Comparison of ENCODE assay signal across 33 cellular contexts in genomic region chr10:125710267-125710563, GRCh38. TPM values are rescaled to one million over a fixed set of nuclear protein-coding genes. Genes with fewer than 3 reads are reported as not detected.
DNase-seq lines count a peak whose midpoint lies in the region; ATAC-seq and TF ChIP-seq lines count a peak whose summit lies in the region.
"Had no signal": no experiment of that assay in that cellular context is flagged by ENCODE, and none has a peak within 500 bp of the region (broad histone marks: within the 10 kb centered on the region; RNA-seq: fewer than 3 reads in every experiment).

No MANE protein-coding gene starts in this region.

- 37% methylated on average over 6 of the region's 6 CpGs for WGBS in smooth muscle cell (ENCODE audit: low lambda C conversion rate)

- peak overlapping the region; percentile 21 for H2AFZ ChIP-seq in smooth muscle cell (ENCODE audit: low read depth)

- peaks cover 36% of the 10 kb centered on the region for H3K4me1 ChIP-seq in HEK293 (ENCODE audit: control insufficient read depth, insufficient read depth, low read length)
- H3K4me1 ChIP-seq in smooth muscle cell (ENCODE audit: low read depth) = peaks cover 11% of the 10 kb centered on the region
- no peaks in the 10 kb centered on the region for H3K4me1 ChIP-seq in CD8-positive, alpha-beta memory T cell (ENCODE audit: insufficient read depth, low read length)
- H3K4me1 ChIP-seq: ascending aorta, SJSA1, thyroid gland had no signal

- H3K27ac Mint-ChIP-seq in CD8-positive, alpha-beta memory T cell = peak overlapping the region in 1 of 8 donors; percentile 27
- H3K27ac Mint-ChIP-seq: activated CD4-positive, alpha-beta T cell treated with anti-CD3 and anti-CD28 coated beads, Interleukin-2, amount 10 ng/mL, durations not matched to agents 7 days and 5 days; activated naive CD8-positive, alpha-beta T cell had no signal

- H3K4me1 Mint-ChIP-seq in CD8-positive, alpha-beta memory T cell = no peaks in the 10 kb centered on the region
- H3K4me1 Mint-ChIP-seq: activated CD4-positive, alpha-beta T cell treated with anti-CD3 and anti-CD28 coated beads, Interleukin-2, amount 10 ng/mL, durations not matched to agents 7 days and 5 days had no signal

- peaks cover 2 to 20% (median 3%) of the 10 kb centered on the region in 3 donors for H3K36me3 Mint-ChIP-seq in CD8-positive, alpha-beta memory T cell

- no peak overlapping the region for H3K9ac ChIP-seq in smooth muscle cell (ENCODE audit: low read depth)

- H3K36me3 ChIP-seq in HEK293 (ENCODE audit: control insufficient read depth in 2 of 2, insufficient read depth in 1 of 2, low read length in 2 of 2) (no peaks in the 10 kb centered on the region), smooth muscle cell (ENCODE audit: low read depth) (no peaks in the 10 kb centered on the region)
- H3K36me3 ChIP-seq in CD8-positive, alpha-beta memory T cell (ENCODE audit: insufficient read depth, low read length) = no peaks in the 10 kb centered on the region
- H3K36me3 ChIP-seq: ascending aorta, sigmoid colon, SJSA1, stomach, thyroid gland had no signal

- CTCF ChIA-PET in HEK293 (lab: Yijun Ruan, JAX) = no interaction called here
- CTCF ChIA-PET in CD8-positive, alpha-beta memory T cell (lab: Charles Lee) = no interaction called here

- no peak overlapping the region for H3K4me3 Mint-ChIP-seq in CD8-positive, alpha-beta memory T cell
- H3K4me3 Mint-ChIP-seq: activated CD4-positive, alpha-beta T cell treated with anti-CD3 and anti-CD28 coated beads, Interleukin-2, amount 10 ng/mL, durations not matched to agents 7 days and 5 days; activated naive CD8-positive, alpha-beta T cell had no signal

- peaks cover 16 to 39% (median 29%) of the 10 kb centered on the region in 5 donors for H3K9me3 Mint-ChIP-seq in CD8-positive, alpha-beta memory T cell

- peak; percentile 23 for ATAC-seq in left lobe of liver
- ATAC-seq in activated CD4-positive, CD25-positive, alpha-beta regulatory T cell treated with anti-CD3 and anti-CD28 coated beads, Interleukin-2, amount 50 U/mL, for 24 hours = no peak

- DNase-seq in cerebellar cortex (ENCODE audit: low spot score) (peak; percentile 35), left lobe of liver (ENCODE audit: low spot score) (no peak), smooth muscle cell (lab: John Stamatoyannopoulos, UW; ENCODE audit: unreplicated experiment) (no peak), AG08395 (ENCODE audit: low spot score) (no peak), kidney tubule cell (ENCODE audit: low spot score) (no peak)
- no peak for DNase-seq in CD8-positive, alpha-beta memory T cell
- DNase-seq: activated CD4-positive, alpha-beta T cell treated with anti-CD3 and anti-CD28 coated beads, Interleukin-2, amount 10 ng/mL, durations not matched to agents 7 days and 5 days; activated effector memory CD4-positive, alpha-beta T cell treated with Interleukin-2 at 50 U/mL for 16 hours; Caco-2; cortex of kidney; DMS79 treated with DMSO at 0.1 percent for 48 hours; effector memory CD4-positive, alpha-beta T cell; head of caudate nucleus; NCI-H1048; NCI-H446 treated with DMSO at 0.1 percent for 48 hours; NCI-H82; posterior cingulate gyrus; sigmoid colon; stimulated activated CD4-positive, alpha-beta T cell treated with anti-CD3 and anti-CD28 coated beads, Interleukin-4, amount 100 ng/mL, for 1 hour; stomach; thyroid gland had no signal

- no peak for TF ChIP-seq CTCF in HEK293 (tag by site-specific recombination; IDR thresholded peaks at IDR 0.05)
- no peak for TF ChIP-seq CTCF in smooth muscle cell (IDR thresholded peaks at IDR 0.05; ENCODE audit: borderline replicate concordance, insufficient read depth, poor library complexity, severe bottlenecking)

- H3F3A ChIP-seq in smooth muscle cell (ENCODE audit: low read depth) = peaks cover 14% of the 10 kb centered on the region

- no peaks in the 10 kb centered on the region for H3K79me2 ChIP-seq in smooth muscle cell (ENCODE audit: low read depth)

- POLR2A ChIA-PET in HEK293 (lab: Yijun Ruan, JAX) = no interaction called here
- POLR2A ChIA-PET in CD8-positive, alpha-beta memory T cell (lab: Charles Lee) = no interaction called here

- H3K9me3 ChIP-seq in HEK293 (ENCODE audit: control insufficient read depth, insufficient read depth, low read depth, low read length) (no peaks in the 10 kb centered on the region), smooth muscle cell (replicated peaks; ENCODE audit: low read depth) (no peaks in the 10 kb centered on the region)
- H3K9me3 ChIP-seq in CD8-positive, alpha-beta memory T cell (ENCODE audit: low read length) = peaks cover 5% of the 10 kb centered on the region
- H3K9me3 ChIP-seq: Caco-2, sigmoid colon, SJSA1, thyroid gland had no signal

- H3K4me2 ChIP-seq in smooth muscle cell = peak overlapping the region; percentile 56

- H3K27me3 Mint-ChIP-seq in CD8-positive, alpha-beta memory T cell = peaks cover 7 to 40% of the 10 kb centered on the region in 2 donors

- no peak overlapping the region for H3K4me3 ChIP-seq in HEK293 (ENCODE audit: low read depth, low read length)
- no peak overlapping the region for H3K4me3 ChIP-seq in smooth muscle cell
- no peak overlapping the region for H3K4me3 ChIP-seq in CD8-positive, alpha-beta memory T cell (ENCODE audit: low read length)
- H3K4me3 ChIP-seq: ascending aorta, SJSA1, stomach, thyroid gland had no signal

- H4K20me1 ChIP-seq in smooth muscle cell (ENCODE audit: low read depth) = no peaks in the 10 kb centered on the region

- no peak overlapping the region; the same call in 1 of the 2 replicates for H3K27ac ChIP-seq in HEK293 (ENCODE audit: extremely low read depth, low read depth, low read length)
- no peak overlapping the region for H3K27ac ChIP-seq in smooth muscle cell (ENCODE audit: low read depth)
- H3K27ac ChIP-seq in CD8-positive, alpha-beta memory T cell (ENCODE audit: low read depth, low read length) = no peak overlapping the region
- H3K27ac ChIP-seq: ascending aorta, SJSA1, stomach, thyroid gland had no signal

- H3K27me3 ChIP-seq in smooth muscle cell (ENCODE audit: low read depth) = no peaks in the 10 kb centered on the region
- H3K27me3 ChIP-seq in CD8-positive, alpha-beta memory T cell (ENCODE audit: insufficient read depth, low read length, poor library complexity, severe bottlenecking) = no peaks in the 10 kb centered on the region
- H3K27me3 ChIP-seq: ascending aorta, sigmoid colon, stomach, thyroid gland had no signal

TF ChIP-seq in HEK293, 187 proteins besides CTCF, POLR2A, EP300 and RAD21 (continues in another document):
- TF ChIP-seq PRDM10 (tag by site-specific recombination; IDR thresholded peaks at IDR 0.05) (0 out of 2 replicates have a peak, but pooled peaks have one; percentile 17), ZBTB10 (tag by site-specific recombination; IDR thresholded peaks at IDR 0.05) (no peak)

RNA-seq across cellular contexts. Expression of gene EDRF1, which starts 9.3 kb away (rescaled TPM):
- 5.7 TPM for total RNA-seq in left lobe of liver
- total RNA-seq in smooth muscle cell = 20.9 and 22.0 TPM in 2 replicates
- polyA plus RNA-seq in smooth muscle cell = 8.5 and 13.2 TPM in 2 replicates
- total RNA-seq in CD8-positive, alpha-beta memory T cell = 10 to 100 TPM; 32.5 to 33.5 TPM
- 13.1 TPM for polyA plus RNA-seq in CD8-positive, alpha-beta memory T cell

RNA-seq across cellular contexts. Expression of gene TEX36, which starts 27.3 kb away (rescaled TPM):
- total RNA-seq in left lobe of liver (not detected), smooth muscle cell (not detected in 2 replicates)
- not detected in 2 replicates for polyA plus RNA-seq in smooth muscle cell
- not detected for total RNA-seq in CD8-positive, alpha-beta memory T cell
- not detected for polyA plus RNA-seq in CD8-positive, alpha-beta memory T cell
- total RNA-seq: activated CD4-positive, alpha-beta T cell treated with anti-CD3 and anti-CD28 coated beads, Interleukin-2, amount 10 ng/mL, durations not matched to agents 7 days and 5 days; activated CD8-positive, alpha-beta memory T cell treated with anti-CD3 and anti-CD28 coated beads for 36 hours; ascending aorta; Caco-2; epithelial cell of proximal tubule; H4; HT-29; RPMI7951; sigmoid colon; SJSA1; stomach; thyroid gland had no signal
- polyA plus RNA-seq: BJ, keratinocyte, sigmoid colon, stomach had no signal
